In genomic region chr16:369866-370436, GRCh38 we compare ENCODE assay signal across 8 cellular contexts. TPM values are rescaled to one million over a fixed set of nuclear protein-coding genes. Genes with fewer than 3 reads are reported as not detected.
A peak's percentile ranks its signal among the peaks of the same experiment; 100 is the strongest.
DNase-seq lines count a peak whose midpoint lies in the region; ATAC-seq and TF ChIP-seq lines count a peak whose summit lies in the region.

No MANE protein-coding gene starts in this region.

- H3K79me2 ChIP-seq in Karpas-422 (ENCODE audit: low read length) = no peaks in the 10 kb centered on the region; the same call in 1 of the 2 replicates

- no peaks in the 10 kb centered on the region for H3K27me3 Mint-ChIP-seq in natural killer cell (ENCODE audit: low read depth in 2 of 2)

- H3K4me2 ChIP-seq in Karpas-422 (ENCODE audit: low read depth, low read length, poor library complexity, severe bottlenecking) = peak overlapping the region; percentile 70

- H2AFZ ChIP-seq in Karpas-422 (ENCODE audit: low read length) = no peak overlapping the region

- no peaks in the 10 kb centered on the region for H4K20me1 ChIP-seq in Karpas-422 (ENCODE audit: insufficient read depth, low read depth, low read length)

- H3K9me3 ChIP-seq in Karpas-422 (ENCODE audit: low read length) = no peaks in the 10 kb centered on the region
- no peaks in the 10 kb centered on the region for H3K9me3 ChIP-seq in effector memory CD4-positive, alpha-beta T cell (ENCODE audit: control insufficient read depth, low read length)

- no peak overlapping the region for H3K27ac ChIP-seq in Karpas-422 (ENCODE audit: low read length)
- H3K27ac ChIP-seq in effector memory CD4-positive, alpha-beta T cell (ENCODE audit: insufficient read depth, low read length, poor library complexity, severe bottlenecking) = peak overlapping the region; percentile 18

- no peaks in the 10 kb centered on the region for H3K9me2 ChIP-seq in Karpas-422 (replicated peaks; ENCODE audit: insufficient read depth, low read length)

- H3K9me3 Mint-ChIP-seq in natural killer cell = no peaks in the 10 kb centered on the region

- peak overlapping the region; percentile 49 for H3K9ac ChIP-seq in Karpas-422 (ENCODE audit: low read length)

- peak overlapping the region; percentile 57 for H3K4me3 Mint-ChIP-seq in natural killer cell

- no peak for TF ChIP-seq POLR2A in erythroblast (IDR thresholded peaks at IDR 0.05; ENCODE audit: low read length)

- H3K4me1 Mint-ChIP-seq in natural killer cell = peaks cover 0 to 17% of the 10 kb centered on the region in 2 donors

- H3K4me3 ChIP-seq in AG10803 (ENCODE audit: low read length) (peak overlapping the region; percentile 45), Karpas-422 (ENCODE audit: low read length) (peak overlapping the region; percentile 53)
- H3K4me3 ChIP-seq in effector memory CD4-positive, alpha-beta T cell (ENCODE audit: insufficient read depth, low read depth, low read length, poor library complexity, severe bottlenecking) = peak overlapping the region; percentile 37

- H3K27ac Mint-ChIP-seq in natural killer cell = peak overlapping the region; percentile 85 to 96

- peaks cover 33% of the 10 kb centered on the region for H3K4me1 ChIP-seq in Karpas-422 (ENCODE audit: low read length)
- H3K4me1 ChIP-seq in effector memory CD4-positive, alpha-beta T cell (ENCODE audit: control insufficient read depth, insufficient read depth, low read length, poor library complexity, severe bottlenecking) = peaks cover 21% of the 10 kb centered on the region

- no peaks in the 10 kb centered on the region for H3K36me3 Mint-ChIP-seq in natural killer cell

- H3K27me3 ChIP-seq in Karpas-422 (ENCODE audit: low read length) = no peaks in the 10 kb centered on the region
- H3K27me3 ChIP-seq in effector memory CD4-positive, alpha-beta T cell (replicated peaks; ENCODE audit: control insufficient read depth, insufficient read depth, low read length, poor library complexity, severe bottlenecking) = no peaks in the 10 kb centered on the region

- TF ChIP-seq CTCF in AG10803 (conservative IDR thresholded peaks at IDR 0.05; ENCODE audit: low read length) = no peak
- no peak for TF ChIP-seq CTCF in natural killer cell (IDR thresholded peaks at IDR 0.05)

- intact Hi-C loops in natural killer cell (cut with micrococcal nuclease) = no loop called here

- no peak for ATAC-seq in natural killer cell
- no peak for ATAC-seq in HG02678 (IDR thresholded peaks at IDR 0.05; ENCODE audit: unreplicated experiment)
- no peak for ATAC-seq in HG03196 (IDR thresholded peaks at IDR 0.05; ENCODE audit: unreplicated experiment)

- DNase-seq in AG10803 (ENCODE audit: low read depth) (no peak), Karpas-422 (no peak), natural killer cell (no peak), erythroblast (lab: John Stamatoyannopoulos, UW) (no peak)
- no peak for DNase-seq in effector memory CD4-positive, alpha-beta T cell
- no peak for DNase-seq in activated CD4-positive, CD25-positive, alpha-beta regulatory T cell treated with anti-CD3 and anti-CD28 coated beads, Interleukin-2, amount 50 U/mL, for 72 hours

- peaks cover 8% of the 10 kb centered on the region; the same call in 1 of the 2 replicates for H3K36me3 ChIP-seq in Karpas-422 (ENCODE audit: insufficient read depth, low read length)
- H3K36me3 ChIP-seq in effector memory CD4-positive, alpha-beta T cell (ENCODE audit: control insufficient read depth, insufficient read depth, low read length) = peaks cover 50% of the 10 kb centered on the region

RNA-seq across cellular contexts. Expression of gene MRPL28, which starts 0.4 kb away (rescaled TPM):
- 38.1 and 103 TPM in 2 replicates for total RNA-seq in Karpas-422 (2014; rRNA removed; shearing (Covaris generic); ENCODE audit: low replicate concordance)
- 10 to 100 TPM; 33.9 to 38.9 (median 37.5) TPM for total RNA-seq in natural killer cell

RNA-seq across cellular contexts. Expression of gene PGAP6, which starts 11.8 kb away (rescaled TPM):
- total RNA-seq in Karpas-422 (2014; rRNA removed; shearing (Covaris generic); ENCODE audit: low replicate concordance) = 50.0 and 58.1 TPM in 2 replicates
- total RNA-seq in natural killer cell = 10 to 100 TPM; 48.0 to 66.7 (median 54.2) TPM

RNA-seq across cellular contexts. Expression of gene AXIN1, which starts 17.4 kb away (rescaled TPM):
- 14.6 and 46.4 TPM in 2 replicates for total RNA-seq in Karpas-422 (2014; rRNA removed; shearing (Covaris generic); ENCODE audit: low replicate concordance)
- total RNA-seq in natural killer cell = 100 to 1,000 TPM; 100 to 122 (median 106) TPM

RNA-seq across cellular contexts. Expression of gene NME4, which starts 27.0 kb away (rescaled TPM):
- 102 and 190 TPM in 2 replicates for total RNA-seq in Karpas-422 (2014; rRNA removed; shearing (Covaris generic); ENCODE audit: low replicate concordance)
- total RNA-seq in natural killer cell = 10 to 100 TPM; 10.7 to 27.4 (median 25.4) TPM

RNA-seq across cellular contexts. Expression of gene DECR2, which starts 31.7 kb away (rescaled TPM):
- 5.3 and 10.4 TPM in 2 replicates for total RNA-seq in Karpas-422 (2014; rRNA removed; shearing (Covaris generic); ENCODE audit: low replicate concordance)
- 10 to 100 TPM in 2 of 3 donors, 1 to 10 TPM in 1; 9.5 to 13.0 (median 12.9) TPM for total RNA-seq in natural killer cell
